ENCODE assay signal across 19 cellular contexts in genomic region chr4:15425520-15425919, GRCh38. TPM values are rescaled to one million over a fixed set of nuclear protein-coding genes. Genes with fewer than 3 reads are reported as not detected.
A peak's percentile ranks its signal among the peaks of the same experiment; 100 is the strongest.
DNase-seq lines count a peak whose midpoint lies in the region; ATAC-seq and TF ChIP-seq lines count a peak whose summit lies in the region.
"Had no signal": no experiment of that assay in that cellular context is flagged by ENCODE, and none has a peak within 500 bp of the region (broad histone marks: within the 10 kb centered on the region; RNA-seq: fewer than 3 reads in every experiment).

No MANE protein-coding gene starts in this region.

- peak; percentile 70 to 77 for ATAC-seq in activated T-cell treated with anti-CD3 and anti-CD28 coated beads, Interleukin-2, amount 50 U/mL, for 4 hours
- ATAC-seq in RWPE2 (ENCODE audit: low read depth), result peak; percentile 95
- ATAC-seq in GM21576 (IDR thresholded peaks at IDR 0.05; ENCODE audit: unreplicated experiment), result no peak
- ATAC-seq in GM18873 (IDR thresholded peaks at IDR 0.05; ENCODE audit: low FRiP score, unreplicated experiment), result no peak
- ATAC-seq: GM12878 had no signal

- H3K4me3 ChIP-seq in RWPE2 (ENCODE audit: severe bottlenecking), result no peak overlapping the region
- no peak overlapping the region for H3K4me3 ChIP-seq in epithelial cell of esophagus (ENCODE audit: low read length)
- no peak overlapping the region for H3K4me3 ChIP-seq in stomach smooth muscle (ENCODE audit: low read length in 2 of 2)
- H3K4me3 ChIP-seq: GM12878 had no signal

- no peaks in the 10 kb centered on the region for H3K27me3 ChIP-seq in RWPE2 (ENCODE audit: insufficient read depth, poor library complexity, severe bottlenecking)
- no peaks in the 10 kb centered on the region for H3K27me3 ChIP-seq in stomach smooth muscle (ENCODE audit: control insufficient read depth in 1 of 2, insufficient read depth in 2 of 2, low read length in 2 of 2)

- no peaks in the 10 kb centered on the region for H3K27me3 Mint-ChIP-seq in activated T-cell treated with anti-CD3 and anti-CD28 coated beads, Interleukin-2, amount 50 U/mL, for 4 hours (ENCODE audit: low read depth)

- no peaks in the 10 kb centered on the region for H3K36me3 ChIP-seq in RWPE2 (ENCODE audit: low read depth)
- H3K36me3 ChIP-seq in stomach smooth muscle (ENCODE audit: control insufficient read depth in 2 of 2, insufficient read depth in 2 of 2, low read length in 2 of 2), result no peaks in the 10 kb centered on the region

- peaks cover 5% of the 10 kb centered on the region for H3K4me1 ChIP-seq in RWPE2 (ENCODE audit: insufficient read depth, poor library complexity, severe bottlenecking)
- H3K4me1 ChIP-seq in stomach smooth muscle (ENCODE audit: control insufficient read depth, insufficient read depth, low read length), result peaks cover 18% of the 10 kb centered on the region

- H3K4me3 Mint-ChIP-seq in activated T-cell treated with anti-CD3 and anti-CD28 coated beads, Interleukin-2, amount 50 U/mL, for 4 hours, result no peak overlapping the region

- no peaks in the 10 kb centered on the region for H3K36me3 Mint-ChIP-seq in activated T-cell treated with anti-CD3 and anti-CD28 coated beads, Interleukin-2, amount 50 U/mL, for 4 hours (ENCODE audit: insufficient read depth)

- H3K27ac ChIP-seq in RWPE2 (ENCODE audit: poor library complexity, severe bottlenecking), result peak overlapping the region; percentile 4
- peak overlapping the region; percentile 4 for H3K27ac ChIP-seq in stomach smooth muscle (ENCODE audit: low read length)
- H3K27ac ChIP-seq: C4-2B had no signal

- TF ChIP-seq CTCF in RWPE2 (IDR thresholded peaks at IDR 0.05; ENCODE audit: poor library complexity, severe bottlenecking), result no peak
- no peak for TF ChIP-seq CTCF in epithelial cell of esophagus (IDR thresholded peaks at IDR 0.05; ENCODE audit: insufficient read depth, low read depth, low read length, missing control alignments)

- H3K9ac ChIP-seq in stomach smooth muscle (ENCODE audit: low read length in 2 of 2), result no peak overlapping the region

- peaks cover 5% of the 10 kb centered on the region for H3K4me1 Mint-ChIP-seq in activated T-cell treated with anti-CD3 and anti-CD28 coated beads, Interleukin-2, amount 50 U/mL, for 4 hours (ENCODE audit: low read depth)

- no peaks in the 10 kb centered on the region for H3K9me3 Mint-ChIP-seq in activated T-cell treated with anti-CD3 and anti-CD28 coated beads, Interleukin-2, amount 50 U/mL, for 4 hours

- no peak for DNase-seq in activated T-cell treated with anti-CD3 and anti-CD28 coated beads, Interleukin-2, amount 50 U/mL, for 4 hours
- DNase-seq in activated T-cell treated with anti-CD3 and anti-CD28 coated beads, Interleukin-2, amount 50 U/mL, for 1 hour, result no peak
- no peak for DNase-seq in RWPE2 (ENCODE audit: low spot score)
- peak; percentile 91 for DNase-seq in epithelial cell of esophagus (ENCODE audit: low read depth)
- DNase-seq: GDM1; GOT3; KG1; NCI-H1436 treated with DMSO at 0.1 percent for 48 hours; NCI-H2029 treated with DMSO at 0.1 percent for 48 hours; NCI-H2171 treated with DMSO at 0.1 percent for 48 hours; NCI-H446 treated with DMSO at 0.1 percent for 48 hours; NK-92 treated with Interleukin-12 subunit alpha and Interleukin-12 subunit beta, amount 100 ng/mL, for 24 hours; OCI-M1 had no signal

- no peaks in the 10 kb centered on the region for H3K9me3 ChIP-seq in RWPE2 (ENCODE audit: severe bottlenecking)
- no peaks in the 10 kb centered on the region for H3K9me3 ChIP-seq in stomach smooth muscle (ENCODE audit: control insufficient read depth in 2 of 2, low read length in 2 of 2)

RNA-seq across cellular contexts. Expression of gene C1QTNF7, which starts 2.3 kb away (rescaled TPM):
- total RNA-seq in activated T-cell treated with anti-CD3 and anti-CD28 coated beads, Interleukin-2, amount 50 U/mL, for 4 hours, result not detected
- total RNA-seq: GM12878, RPMI7951 had no signal

RNA-seq across cellular contexts. Expression of gene CC2D2A, which starts 44.2 kb away (rescaled TPM):
- under 1 TPM in 1 of 3 donors, not detected in 2; 0.11 TPM for total RNA-seq in activated T-cell treated with anti-CD3 and anti-CD28 coated beads, Interleukin-2, amount 50 U/mL, for 4 hours

Comparison
In these comparisons a context has a peak if more than half of its experiments do, and no peak if none do; other contexts are left out.
1. ATAC-seq: peak in activated T-cell treated with anti-CD3 and anti-CD28 coated beads, Interleukin-2, amount 50 U/mL, for 4 hours (2 of 2) and RWPE2 (single experiment); none in GM21576 (single experiment) and GM18873 (single experiment).